39 cellular contexts compared by ENCODE assay signal in the genomic region with DNA sequence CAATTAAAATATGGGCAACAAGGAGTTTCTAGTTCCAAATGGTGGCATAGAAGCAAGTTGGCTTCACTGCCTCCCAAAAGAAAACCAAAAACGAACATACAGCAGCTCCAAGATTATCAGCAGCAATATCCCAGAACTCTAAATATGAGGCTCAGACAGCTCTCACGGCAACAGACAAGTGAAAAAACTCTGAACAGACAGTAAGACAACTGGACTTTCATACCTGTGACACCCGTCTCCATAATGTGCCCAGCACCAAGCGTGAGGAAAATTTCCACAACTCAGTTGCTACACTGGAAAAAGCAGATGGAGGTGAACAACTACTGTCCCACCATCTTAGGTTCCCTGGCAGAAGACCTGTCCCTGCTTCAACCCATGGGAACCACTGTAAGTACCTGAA.
"Had no signal": no experiment of that assay in that cellular context is flagged by ENCODE, and none has a peak within 500 bp of the region (broad histone marks: within the 10 kb centered on the region; RNA-seq: fewer than 3 reads in every experiment).

No MANE protein-coding gene starts in this region.

- H3K9me3 ChIP-seq: body of pancreas had no signal

- H3K27ac Mint-ChIP-seq: activated B cell treated with CpG ODN at 0.5 μM for 24 hours; activated CD4-positive, alpha-beta memory T cell treated with anti-CD3 and anti-CD28 coated beads for 36 hours; activated naive CD4-positive, alpha-beta T cell treated with anti-CD3 and anti-CD28 coated beads for 36 hours; activated naive CD4-positive, alpha-beta T cell treated with anti-CD3 and anti-CD28 coated beads, Interleukin-2, amount 50 U/mL, for 72 hours; activated T-helper 1 cell treated with anti-CD3 and anti-CD28 coated beads, Interleukin-12 subunit alpha, Interleukin-12 subunit beta, Interleukin-2, Interleukin-4 antibody, amounts not matched to agents 30 ng/mL and 10 ng/mL and 1 ng/mL, durations not matched to agents 14 hours and 24 hours and 36 hours; T-cell; T-helper 17 cell had no signal

- H3K4me2 ChIP-seq: PC-9 had no signal

- H3K4me1 Mint-ChIP-seq: T-cell had no signal

- H3K4me1 ChIP-seq: adrenal gland, body of pancreas, breast epithelium had no signal

- H3K36me3 ChIP-seq: adrenal gland, breast epithelium, MG63, SJCRH30 had no signal

- H2AFZ ChIP-seq: PC-9 had no signal

- FAIRE-seq: astrocyte had no signal

- H3K9me3 Mint-ChIP-seq: activated naive CD4-positive, alpha-beta T cell treated with anti-CD3 and anti-CD28 coated beads, Interleukin-2, amount 50 U/mL, for 72 hours had no signal

- H3K27me3 ChIP-seq: adrenal gland, body of pancreas, breast epithelium, MG63, SJCRH30 had no signal

- ATAC-seq: activated naive CD4-positive, alpha-beta T cell treated with anti-CD3 and anti-CD28 coated beads, Interleukin-2, amount 50 U/mL, for 72 hours; activated T-cell treated with anti-CD3 and anti-CD28 coated beads, Interleukin-2, amount 50 U/mL, for 4 hours; body of pancreas; T-cell; T-helper 17 cell had no signal

- DNase-seq: activated B cell treated with CpG ODN at 0.5 μM for 24 hours; activated CD4-positive, alpha-beta memory T cell treated with anti-CD3 and anti-CD28 coated beads for 36 hours; activated CD4-positive, alpha-beta T cell treated with anti-CD3 and anti-CD28 coated beads for 4 hours; activated CD4-positive, alpha-beta T cell treated with anti-CD3 and anti-CD28 coated beads, Interleukin-2, amount 50 U/mL, for 1 hour; activated CD4-positive, CD25-positive, alpha-beta regulatory T cell treated with anti-CD3 and anti-CD28 coated beads, Interleukin-2, amount 50 U/mL, for 72 hours; activated CD8-positive, alpha-beta memory T cell treated with anti-CD3 and anti-CD28 coated beads, Interleukin-2, amount 50 U/mL, for 4 hours; activated gamma-delta T cell treated with Interleukin-2 at 50 U/mL for 16 hours; activated naive CD4-positive, alpha-beta T cell treated with anti-CD3 and anti-CD28 coated beads for 36 hours; activated T-cell treated with anti-CD3 and anti-CD28 coated beads for 4 hours; activated T-cell treated with anti-CD3 and anti-CD28 coated beads, Interleukin-2, amount 50 U/mL, for 4 hours; adrenal gland; body of pancreas; caudate nucleus; cerebellar nuclear complex; Kasumi-1; KG1; MG63; MV-4-11; NCI-H1092; NCI-H1436 treated with DMSO at 0.1 percent for 48 hours; NCI-H1694 treated with DMSO at 0.1 percent for 48 hours; NCI-H2029 treated with DMSO at 0.1 percent for 48 hours; NCI-H2107; NCI-H2227 treated with DMSO at 0.1 percent for 48 hours; NCI-H446 treated with DMSO at 0.1 percent for 48 hours; NCI-H524 treated with DMSO at 0.1 percent for 48 hours; NCI-H748 treated with DMSO at 0.1 percent for 48 hours; NK-92 treated with Interleukin-12 subunit alpha and Interleukin-12 subunit beta, amount 100 ng/mL, for 24 hours; SHP77; T-cell; T-helper 17 cell had no signal

- H3K27ac ChIP-seq: adrenal gland, body of pancreas, breast epithelium, PC-9, SJCRH30, SK-N-MC, VCaP had no signal

- H3K4me3 ChIP-seq: adrenal gland, body of pancreas, breast epithelium, MG63, PC-9, SJCRH30, SK-N-MC had no signal

- H3K4me3 Mint-ChIP-seq: activated B cell treated with CpG ODN at 0.5 μM for 24 hours; activated CD4-positive, alpha-beta memory T cell treated with anti-CD3 and anti-CD28 coated beads for 36 hours; activated naive CD4-positive, alpha-beta T cell treated with anti-CD3 and anti-CD28 coated beads for 36 hours; activated T-cell treated with anti-CD3 and anti-CD28 coated beads, Interleukin-2, amount 50 U/mL, for 4 hours; activated T-helper 1 cell treated with anti-CD3 and anti-CD28 coated beads, Interleukin-12 subunit alpha, Interleukin-12 subunit beta, Interleukin-2, Interleukin-4 antibody, amounts not matched to agents 30 ng/mL and 10 ng/mL and 1 ng/mL, durations not matched to agents 14 hours and 24 hours and 36 hours; T-cell; T-helper 17 cell had no signal
